12 cellular contexts compared by ENCODE assay signal in the genomic region with DNA sequence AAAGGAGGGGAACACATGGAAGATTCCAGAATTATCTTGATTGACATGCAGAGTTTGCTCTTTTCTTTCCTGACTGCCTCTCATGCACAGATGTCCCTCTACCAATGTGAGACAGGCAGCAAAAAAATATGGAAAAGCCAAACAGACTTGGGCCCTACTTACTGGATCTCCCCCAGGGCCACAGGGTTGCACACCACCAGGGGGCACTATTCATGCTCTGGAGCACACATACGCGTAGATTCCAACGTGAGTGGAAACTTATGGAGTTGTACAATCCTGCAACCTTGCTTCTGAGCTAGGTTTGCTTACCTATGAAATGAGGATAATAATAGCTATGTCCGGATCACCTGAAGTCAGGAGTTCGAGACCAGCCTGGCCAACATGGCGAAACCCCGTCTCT.
DNase-seq lines count a peak whose midpoint lies in the region; ATAC-seq, FAIRE-seq and TF ChIP-seq lines count a peak whose summit lies in the region.
"Had no signal": no experiment of that assay in that cellular context is flagged by ENCODE, and none has a peak within 500 bp of the region (broad histone marks: within the 10 kb centered on the region; RNA-seq: fewer than 3 reads in every experiment).

No MANE protein-coding gene starts in this region.

- H3K27ac ChIP-seq in A549 (no peak overlapping the region), suprapubic skin (no peak overlapping the region), neuronal stem cell (replicated peaks; ENCODE audit: low read length) (no peak overlapping the region), kidney (ENCODE audit: low read depth in 2 of 2, low read length in 2 of 2) (no peak overlapping the region)

- H3K4me1 ChIP-seq in A549 (no peaks in the 10 kb centered on the region), suprapubic skin (no peaks in the 10 kb centered on the region), neuronal stem cell (ENCODE audit: control insufficient read depth in 2 of 2, insufficient read depth in 1 of 2, low read depth in 1 of 2, low read length in 2 of 2) (peaks cover 4 to 7% of the 10 kb centered on the region in 2 donors), kidney (ENCODE audit: control insufficient read depth in 1 of 2, insufficient read depth in 1 of 2, low read depth in 1 of 2, low read length in 2 of 2) (peaks cover 5 to 8% of the 10 kb centered on the region in 2 donors)

- H3K79me1 ChIP-seq in neuronal stem cell (ENCODE audit: low read depth, low read length), result no peaks in the 10 kb centered on the region

- H3K4me3 ChIP-seq in A549, result no peak overlapping the region
- no peak overlapping the region for H3K4me3 ChIP-seq in suprapubic skin
- H3K4me3 ChIP-seq in neuronal stem cell (ENCODE audit: low read length in 2 of 2), result no peak overlapping the region
- no peak overlapping the region for H3K4me3 ChIP-seq in kidney (ENCODE audit: low read length in 2 of 2)

- H3K18ac ChIP-seq in neuronal stem cell (ENCODE audit: low read length), result no peak overlapping the region

- TF ChIP-seq RAD21 in A549 (conservative IDR thresholded peaks at IDR 0.05 in 1 of 2, IDR thresholded peaks at IDR 0.05 in 1 of 2), result peak in 1 of 2 experiments; percentile 47; a peak in 3 of 5 replicates

- no peak overlapping the region for H3K27ac Mint-ChIP-seq in glutamatergic neuron (ENCODE audit: unreplicated experiment)
- H3K27ac Mint-ChIP-seq: activated naive CD4-positive, alpha-beta T cell treated with anti-CD3 and anti-CD28 coated beads, Interleukin-2, amount 50 U/mL, for 24 hours; T-helper 1 cell treated with Interleukin-12 subunit alpha and Interleukin-12 subunit beta and Interleukin-4 antibody, amounts not matched to agents 30 μg/mL and 1 μg/mL, for 36 hours had no signal

- H4K8ac ChIP-seq in neuronal stem cell (ENCODE audit: low read depth, low read length), result no peak overlapping the region

- H3K14ac ChIP-seq in neuronal stem cell (ENCODE audit: low read length), result no peak overlapping the region

- DNase-seq in A549 (ENCODE audit: low read depth in 1 of 2, low spot score in 1 of 2) (peak in 1 of 2 experiments; percentile 53), UCSD-AML1 (lab: John Stamatoyannopoulos, UW; ENCODE audit: unreplicated experiment) (peak; percentile 13), glutamatergic neuron (no peak), suprapubic skin (ENCODE audit: low spot score in 2 of 2) (no peak), 8988T (no peak), neuronal stem cell (ENCODE audit: low spot score) (no peak), kidney (no peak)
- DNase-seq: NCI-H345 had no signal

- no peaks in the 10 kb centered on the region for H3K9me3 Mint-ChIP-seq in glutamatergic neuron (ENCODE audit: unreplicated experiment)
- H3K9me3 Mint-ChIP-seq: activated naive CD4-positive, alpha-beta T cell treated with anti-CD3 and anti-CD28 coated beads, Interleukin-2, amount 50 U/mL, for 24 hours had no signal

- peaks cover 13% of the 10 kb centered on the region; the same call in 2 of the 3 replicates for H3K9me3 ChIP-seq in A549
- H3K9me3 ChIP-seq in suprapubic skin, result peaks cover 3% of the 10 kb centered on the region
- H3K9me3 ChIP-seq in neuronal stem cell (replicated peaks in 1 of 2; ENCODE audit: control insufficient read depth in 2 of 2, insufficient read depth in 1 of 2, low read depth in 1 of 2, low read length in 2 of 2), result peaks cover 0 to 4% of the 10 kb centered on the region in 2 donors
- H3K9me3 ChIP-seq in kidney (ENCODE audit: control insufficient read depth in 1 of 2, low read length in 2 of 2), result peaks cover 0 to 5% of the 10 kb centered on the region in 2 donors

- intact Hi-C loops in kidney (cut with DNase I), result no loop called here

- no peaks in the 10 kb centered on the region for H3K27me3 Mint-ChIP-seq in glutamatergic neuron (ENCODE audit: unreplicated experiment)

- no peaks in the 10 kb centered on the region for H3K27me3 ChIP-seq in suprapubic skin
- H3K27me3 ChIP-seq in neuronal stem cell (ENCODE audit: control insufficient read depth in 3 of 3, insufficient read depth in 3 of 3, low read depth in 1 of 3, low read length in 3 of 3), result no peaks in the 10 kb centered on the region

- peak; percentile 36 for TF ChIP-seq CTCF in A549 (IDR thresholded peaks at IDR 0.05)
- TF ChIP-seq CTCF in GM12874 (IDR thresholded peaks at IDR 0.05; ENCODE audit: insufficient read depth, low read depth, low read length), result peak; percentile 30; the same call in 1 of the 2 replicates
- TF ChIP-seq CTCF in glutamatergic neuron (IDR thresholded peaks at IDR 0.05; ENCODE audit: partially characterized antibody, unreplicated experiment), result peak; percentile 27
- TF ChIP-seq CTCF in suprapubic skin (IDR thresholded peaks at IDR 0.05), result no peak
- TF ChIP-seq CTCF in kidney (IDR thresholded peaks at IDR 0.05; ENCODE audit: borderline replicate concordance, extremely low read depth, insufficient read depth), result no peak

- no peak overlapping the region for H2BK15ac ChIP-seq in neuronal stem cell (ENCODE audit: low read length)

- WGBS in A549 (ENCODE audit: missing lambda C conversion rate), result 90% methylated on average over 7 of the region's 7 CpGs
- WGBS in suprapubic skin, result 92% methylated on average over 7 of the region's 7 CpGs
- WGBS in neuronal stem cell (ENCODE audit: extremely low coverage in 2 of 2, insufficient read length in 2 of 2, insufficient replicate concordance in 1 of 2), 2 donors, result no CpG with 5 or more reads among the region's 7 CpGs

- TF ChIP-seq EP300 in A549 (IDR thresholded peaks at IDR 0.05) (no peak), suprapubic skin (IDR thresholded peaks at IDR 0.05) (no peak)

- no peak overlapping the region for H4K91ac ChIP-seq in neuronal stem cell (ENCODE audit: low read depth, low read length, poor library complexity)

- H3K4me2 ChIP-seq in A549 (no peak overlapping the region), neuronal stem cell (ENCODE audit: insufficient read depth, low read length, poor library complexity, severe bottlenecking) (no peak overlapping the region)

- CTCF ChIA-PET in A549 (lab: Yijun Ruan, JAX), result interaction anchor here (0.9 to 1.9 kb wide), 4 partner anchors 31 to 696 kb away, joined by 3 to 7 read pairs (median 4); no protein-coding TSS in a partner anchor

- peaks cover 7% of the 10 kb centered on the region for H3K4me1 Mint-ChIP-seq in glutamatergic neuron (ENCODE audit: low read depth, unreplicated experiment)
- H3K4me1 Mint-ChIP-seq: activated naive CD4-positive, alpha-beta T cell treated with anti-CD3 and anti-CD28 coated beads, Interleukin-2, amount 50 U/mL, for 24 hours had no signal

- H3K36me3 ChIP-seq in suprapubic skin, result no peaks in the 10 kb centered on the region
- no peaks in the 10 kb centered on the region for H3K36me3 ChIP-seq in neuronal stem cell (replicated peaks in 1 of 2; ENCODE audit: control insufficient read depth in 2 of 2, insufficient read depth in 2 of 2, low read length in 2 of 2)
- peaks cover 2 to 15% of the 10 kb centered on the region in 2 donors for H3K36me3 ChIP-seq in kidney (ENCODE audit: control insufficient read depth in 1 of 2, insufficient read depth in 2 of 2, low read length in 2 of 2)

- POLR2A ChIA-PET in A549 (lab: Yijun Ruan, JAX), result no interaction called here

- ATAC-seq in A549, result peak in 1 of 2 experiments; percentile 59; a peak in 3 of 6 replicates

- no peaks in the 10 kb centered on the region for H3K36me3 Mint-ChIP-seq in glutamatergic neuron (ENCODE audit: unreplicated experiment)
- H3K36me3 Mint-ChIP-seq: activated naive CD4-positive, alpha-beta T cell treated with anti-CD3 and anti-CD28 coated beads, Interleukin-2, amount 50 U/mL, for 24 hours had no signal

- FAIRE-seq in A549 (lab: Jason Lieb, UNC) (no peak), kidney (lab: Jason Lieb, UNC) (no peak)
- FAIRE-seq: GM19239 had no signal

- no peak overlapping the region for H2AK5ac ChIP-seq in neuronal stem cell (ENCODE audit: low read depth, low read length)

- no peak overlapping the region for H3K9ac ChIP-seq in neuronal stem cell (ENCODE audit: low read depth, low read length, poor library complexity)
- no peak overlapping the region for H3K9ac ChIP-seq in kidney (ENCODE audit: low read length in 2 of 2)

- no peak overlapping the region for H2AFZ ChIP-seq in neuronal stem cell (ENCODE audit: low read length)

- no peak overlapping the region for H3K23ac ChIP-seq in neuronal stem cell (ENCODE audit: low read depth, low read length, poor library complexity)

- no peak overlapping the region for H2BK120ac ChIP-seq in neuronal stem cell (ENCODE audit: low read depth, low read length)

- H2BK12ac ChIP-seq in neuronal stem cell (ENCODE audit: low read length), result no peak overlapping the region

- H3K4me3 Mint-ChIP-seq in glutamatergic neuron (ENCODE audit: unreplicated experiment), result no peak overlapping the region
- H3K4me3 Mint-ChIP-seq: activated naive CD4-positive, alpha-beta T cell treated with anti-CD3 and anti-CD28 coated beads, Interleukin-2, amount 50 U/mL, for 24 hours; T-helper 1 cell treated with Interleukin-12 subunit alpha and Interleukin-12 subunit beta and Interleukin-4 antibody, amounts not matched to agents 30 μg/mL and 1 μg/mL, for 36 hours had no signal

- no peak overlapping the region for H2BK5ac ChIP-seq in neuronal stem cell (ENCODE audit: low read length)

- H3K4ac ChIP-seq in neuronal stem cell (ENCODE audit: low read length), result no peak overlapping the region

- no peak for TF ChIP-seq POLR2A in A549 (IDR thresholded peaks at IDR 0.05; ENCODE audit: low read length)
- no peak for TF ChIP-seq POLR2A in suprapubic skin (IDR thresholded peaks at IDR 0.05)

TF ChIP-seq in A549, 52 proteins besides CTCF, POLR2A, EP300 and RAD21:
- TF ChIP-seq SMC3 (IDR thresholded peaks at IDR 0.05) (peak; percentile 35; the same call in 1 of the 3 replicates), KDM5A (IDR thresholded peaks at IDR 0.05) (no peak), BHLHE40 (IDR thresholded peaks at IDR 0.05; ENCODE audit: low read depth, low read length) (no peak)

Comparison
In these comparisons a context has a peak if more than half of its experiments do, and no peak if none do; other contexts are left out.
1. CTCF ChIP-seq: peak in A549 (single experiment), GM12874 (single experiment) and glutamatergic neuron (single experiment); none in suprapubic skin (0 of 2) and kidney (single experiment).